Comparison of ENCODE assay signal across 9 cellular contexts in genomic region chr5:139667730-139668063, GRCh38. TPM values are rescaled to one million over a fixed set of nuclear protein-coding genes. Genes with fewer than 3 reads are reported as not detected.
DNase-seq lines count a peak whose midpoint lies in the region; ATAC-seq and TF ChIP-seq lines count a peak whose summit lies in the region.
"Had no signal": no experiment of that assay in that cellular context is flagged by ENCODE, and none has a peak within 500 bp of the region (broad histone marks: within the 10 kb centered on the region; RNA-seq: fewer than 3 reads in every experiment).

No MANE protein-coding gene starts in this region.

- no peak overlapping the region for H2AK5ac ChIP-seq in trophoblast cell (ENCODE audit: low read length)

- no peaks in the 10 kb centered on the region for H3K9me3 Mint-ChIP-seq in effector memory CD8-positive, alpha-beta T cell
- H3K9me3 Mint-ChIP-seq: H9 had no signal

- H3K18ac ChIP-seq in trophoblast cell (ENCODE audit: low read length) = peak overlapping the region; percentile 19

- peaks cover 4% of the 10 kb centered on the region for H3K36me3 Mint-ChIP-seq in effector memory CD8-positive, alpha-beta T cell (ENCODE audit: insufficient read depth)

- H3K27ac ChIP-seq in DND-41 (ENCODE audit: low read length) (peak overlapping the region; percentile 63), trophoblast cell (ENCODE audit: low read depth, low read length) (peak overlapping the region; percentile 70)

- H3K14ac ChIP-seq in trophoblast cell (ENCODE audit: low read length) = no peak overlapping the region

- H3K4me2 ChIP-seq in DND-41 (ENCODE audit: insufficient read depth, low read length) = no peak overlapping the region; the same call in 1 of the 2 replicates
- no peak overlapping the region for H3K4me2 ChIP-seq in trophoblast cell (ENCODE audit: low read length)

- no peak for ATAC-seq in DND-41 (ENCODE audit: insufficient read depth, low read depth)
- no peak for ATAC-seq in effector memory CD8-positive, alpha-beta T cell (replicated peaks)
- ATAC-seq in HG03175 (IDR thresholded peaks at IDR 0.05; ENCODE audit: unreplicated experiment) = no peak

- H3K27ac Mint-ChIP-seq in effector memory CD8-positive, alpha-beta T cell = peak overlapping the region; percentile 90 to 96

- no peaks in the 10 kb centered on the region for H3K27me3 ChIP-seq in DND-41 (ENCODE audit: insufficient read depth, low read length, poor library complexity)
- no peaks in the 10 kb centered on the region for H3K27me3 ChIP-seq in trophoblast cell (ENCODE audit: insufficient read depth, low read length)

- H3K27me3 Mint-ChIP-seq in effector memory CD8-positive, alpha-beta T cell = no peaks in the 10 kb centered on the region

- H2AFZ ChIP-seq in DND-41 (ENCODE audit: low read depth, low read length) (no peak overlapping the region), trophoblast cell (ENCODE audit: insufficient read depth, low read length, poor library complexity) (no peak overlapping the region)

- no peak overlapping the region for H2BK5ac ChIP-seq in trophoblast cell (ENCODE audit: low read depth, low read length, poor library complexity)

- H3K79me2 ChIP-seq in DND-41 (ENCODE audit: insufficient read depth, low read length) (peaks cover 93% of the 10 kb centered on the region), trophoblast cell (ENCODE audit: control insufficient read depth, insufficient read depth, low read length, poor library complexity) (peaks cover 47% of the 10 kb centered on the region)

- H3K9me3 ChIP-seq in DND-41 (ENCODE audit: insufficient read depth, low read length, severe bottlenecking) (no peaks in the 10 kb centered on the region), trophoblast cell (ENCODE audit: insufficient read depth, low read depth, low read length) (no peaks in the 10 kb centered on the region)

- peak overlapping the region; percentile 42 for H3K4ac ChIP-seq in trophoblast cell (ENCODE audit: low read depth, low read length)

- 0 out of 2 replicates have a peak, but pooled peaks cover 4% of the 10 kb centered on the region for H3K36me3 ChIP-seq in DND-41 (ENCODE audit: insufficient read depth, low read length)
- H3K36me3 ChIP-seq in trophoblast cell (ENCODE audit: control insufficient read depth in 1 of 2, insufficient read depth in 2 of 2, low read length in 2 of 2) = peaks cover 45 to 58% of the 10 kb centered on the region in 2 experiments

- no peak overlapping the region for H4K12ac ChIP-seq in trophoblast cell (ENCODE audit: low read depth, low read length)

- TF ChIP-seq CTCF in DND-41 (IDR thresholded peaks at IDR 0.05; ENCODE audit: borderline replicate concordance, extremely low read depth, low read length, poor library complexity, severe bottlenecking) = no peak

- no CpG with 5 or more reads among the region's 5 CpGs for WGBS in trophoblast cell (ENCODE audit: extremely low coverage, insufficient coverage, insufficient read length)

- no peak overlapping the region for H2BK12ac ChIP-seq in trophoblast cell (ENCODE audit: low read length)

- H3K4me1 Mint-ChIP-seq in effector memory CD8-positive, alpha-beta T cell (ENCODE audit: low read depth in 2 of 2) = peaks cover 55 to 58% of the 10 kb centered on the region in 2 donors

- no peak overlapping the region for H2BK120ac ChIP-seq in trophoblast cell (ENCODE audit: insufficient read depth, low read length, poor library complexity)

- H4K8ac ChIP-seq in trophoblast cell (ENCODE audit: low read depth, low read length) = no peak overlapping the region

- H3K4me3 Mint-ChIP-seq in effector memory CD8-positive, alpha-beta T cell = peak overlapping the region; percentile 81 to 92

- peaks cover 62% of the 10 kb centered on the region for H3K4me1 ChIP-seq in DND-41 (ENCODE audit: insufficient read depth, low read length)
- H3K4me1 ChIP-seq in trophoblast cell (ENCODE audit: control insufficient read depth in 1 of 2, insufficient read depth in 2 of 2, low read length in 2 of 2) = peaks cover 55 to 66% of the 10 kb centered on the region in 2 experiments

- no peak for DNase-seq in DND-41
- peak; percentile 70 for DNase-seq in OCI-M1 (lab: John Stamatoyannopoulos, UW)
- DNase-seq in effector memory CD8-positive, alpha-beta T cell = no peak
- no peak for DNase-seq in trophoblast cell
- DNase-seq in NCI-H82 (lab: John Stamatoyannopoulos, UW) = no peak
- no peak for DNase-seq in NCI-H1105 (lab: John Stamatoyannopoulos, UW)
- DNase-seq in HuH-7 (ENCODE audit: low spot score) = no peak
- DNase-seq: H9 had no signal

- peaks cover 27% of the 10 kb centered on the region for H3K79me1 ChIP-seq in trophoblast cell (ENCODE audit: low read length)

- H4K91ac ChIP-seq in trophoblast cell (ENCODE audit: low read depth, low read length) = peak overlapping the region; percentile 13

- peaks cover 36% of the 10 kb centered on the region for H4K20me1 ChIP-seq in DND-41 (ENCODE audit: insufficient read depth, low read length)

- H3K4me3 ChIP-seq in DND-41 (ENCODE audit: low read depth in 1 of 2, low read length in 2 of 2) = no peak overlapping the region
- no peak overlapping the region for H3K4me3 ChIP-seq in trophoblast cell (ENCODE audit: low read depth, low read length)

- H3K9ac ChIP-seq in DND-41 (ENCODE audit: low read depth, low read length) (no peak overlapping the region; the same call in 1 of the 2 replicates), trophoblast cell (ENCODE audit: low read length) (no peak overlapping the region)

- no peak overlapping the region for H3K23ac ChIP-seq in trophoblast cell (ENCODE audit: low read length)

RNA-seq across cellular contexts. Expression of gene CXXC5, which starts 19.5 kb away (rescaled TPM):
- 101 and 105 TPM in 2 replicates for polyA plus RNA-seq in trophoblast cell (2013)
